ENCODE assay signal across 15 cellular contexts in the genomic region with DNA sequence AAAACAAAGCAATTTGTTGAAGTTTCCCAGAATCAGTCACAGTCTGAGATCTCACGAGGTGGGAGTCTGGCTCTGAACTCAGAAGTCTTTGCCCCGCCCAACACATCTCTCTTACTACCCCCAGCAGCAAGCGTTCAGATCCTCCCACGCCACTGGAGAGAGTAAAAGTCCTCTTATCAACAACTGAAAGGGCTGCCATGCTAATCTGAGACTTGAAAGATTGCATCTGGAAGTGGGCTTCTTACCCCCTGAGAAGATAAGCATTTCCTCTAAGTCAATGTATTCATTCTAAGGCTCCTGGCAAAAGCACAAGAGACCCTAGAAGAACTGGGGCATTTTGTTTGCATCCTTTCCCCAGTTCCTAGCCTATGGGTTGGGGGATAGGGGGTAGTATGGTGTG. TPM values are rescaled to one million over a fixed set of nuclear protein-coding genes. Genes with fewer than 3 reads are reported as not detected.
DNase-seq lines count a peak whose midpoint lies in the region; TF ChIP-seq lines count a peak whose summit lies in the region.
"Had no signal": no experiment of that assay in that cellular context is flagged by ENCODE, and none has a peak within 500 bp of the region (broad histone marks: within the 10 kb centered on the region; RNA-seq: fewer than 3 reads in every experiment).

No MANE protein-coding gene starts in this region.

- no peak for TF ChIP-seq POLR2A in vagina (IDR thresholded peaks at IDR 0.05)
- no peak for TF ChIP-seq POLR2A in uterus (IDR thresholded peaks at IDR 0.05)

- intact Hi-C loops in dorsolateral prefrontal cortex (cut with DNase I), result no loop called here
- intact Hi-C loops in vagina (cut with DNase I), result no loop called here
- intact Hi-C loops in uterus (cut with DNase I; ENCODE audit: low total_unique reads), result no loop called here

- no peak for DNase-seq in CD8-positive, alpha-beta memory T cell
- no peak for DNase-seq in dorsolateral prefrontal cortex
- DNase-seq in NCI-H510A treated with DMSO at 0.1 percent for 48 hours (lab: John Stamatoyannopoulos, UW), result no peak
- no peak for DNase-seq in vagina (ENCODE audit: extremely low spot score in 2 of 2)
- no peak for DNase-seq in uterus
- DNase-seq: adrenal gland, kidney glomerular epithelial cell, NCI-H1417 treated with DMSO at 0.1 percent for 48 hours, NCI-H345, SJCRH30 had no signal

- peaks cover 47% of the 10 kb centered on the region for H3K27me3 ChIP-seq in CD8-positive, alpha-beta memory T cell (ENCODE audit: insufficient read depth, low read length, poor library complexity, severe bottlenecking)
- H3K27me3 ChIP-seq in HUES48 (ENCODE audit: control insufficient read depth, insufficient read depth, low read length) (peaks cover 32% of the 10 kb centered on the region), dorsolateral prefrontal cortex (peaks cover 0 to 21% (median 3%) of the 10 kb centered on the region in 45 donors), vagina (no peaks in the 10 kb centered on the region), uterus (peaks cover 0 to 5% of the 10 kb centered on the region in 2 donors)
- H3K27me3 ChIP-seq: SJCRH30 had no signal

- WGBS in mesodermal cell (ENCODE audit: insufficient coverage in 2 of 2), 2 experiments, result 0 to 4% methylated on average over 3 to 4 of the region's 4 CpGs

- H3K27ac ChIP-seq in CD8-positive, alpha-beta memory T cell (ENCODE audit: low read depth, low read length), result no peak overlapping the region
- H3K27ac ChIP-seq in HUES48 (ENCODE audit: low read depth, low read length), result peak overlapping the region; percentile 83
- H3K27ac ChIP-seq in dorsolateral prefrontal cortex, result peak overlapping the region in 11 of 59 donors; percentile 9 to 80 (median 45)
- H3K27ac ChIP-seq in mesodermal cell (ENCODE audit: low read depth, low read length, severe bottlenecking), result peak overlapping the region; percentile 63
- H3K27ac ChIP-seq in vagina, result no peak overlapping the region
- H3K27ac ChIP-seq in uterus, result no peak overlapping the region
- H3K27ac ChIP-seq: adrenal gland, gastroesophageal sphincter, HL-60, SJCRH30 had no signal

- no peak overlapping the region for H3K9ac ChIP-seq in HUES48 (ENCODE audit: low read depth, low read length)

- CTCF ChIA-PET in CD8-positive, alpha-beta memory T cell (lab: Charles Lee), result no interaction called here

- H3K27ac Mint-ChIP-seq in CD8-positive, alpha-beta memory T cell, result no peak overlapping the region
- H3K27ac Mint-ChIP-seq: activated T-helper 1 cell treated with anti-CD3 and anti-CD28 coated beads, Interleukin-12 subunit alpha, Interleukin-12 subunit beta, Interleukin-2, Interleukin-4 antibody, amounts not matched to agents 30 ng/mL and 10 ng/mL and 1 ng/mL, durations not matched to agents 14 hours and 24 hours and 36 hours had no signal

- no peaks in the 10 kb centered on the region for H3K36me3 ChIP-seq in CD8-positive, alpha-beta memory T cell (ENCODE audit: insufficient read depth, low read length)
- no peaks in the 10 kb centered on the region for H3K36me3 ChIP-seq in HUES48 (ENCODE audit: control insufficient read depth, insufficient read depth, low read length)
- no peaks in the 10 kb centered on the region for H3K36me3 ChIP-seq in mesodermal cell (ENCODE audit: control insufficient read depth, insufficient read depth, low read length)
- no peaks in the 10 kb centered on the region for H3K36me3 ChIP-seq in vagina
- H3K36me3 ChIP-seq in uterus, result no peaks in the 10 kb centered on the region
- H3K36me3 ChIP-seq: adrenal gland, gastroesophageal sphincter, SJCRH30 had no signal

- no peaks in the 10 kb centered on the region for H3K9me3 Mint-ChIP-seq in CD8-positive, alpha-beta memory T cell
- H3K9me3 Mint-ChIP-seq: activated T-helper 1 cell treated with anti-CD3 and anti-CD28 coated beads, Interleukin-12 subunit alpha, Interleukin-12 subunit beta, Interleukin-2, Interleukin-4 antibody, amounts not matched to agents 30 ng/mL and 10 ng/mL and 1 ng/mL, durations not matched to agents 14 hours and 24 hours and 36 hours had no signal

- H3K27me3 Mint-ChIP-seq in CD8-positive, alpha-beta memory T cell, result peaks cover 55 to 74% of the 10 kb centered on the region in 2 donors

- H3K4me3 ChIP-seq in CD8-positive, alpha-beta memory T cell (ENCODE audit: low read length), result no peak overlapping the region
- H3K4me3 ChIP-seq in HUES48 (ENCODE audit: low read depth, low read length) (peak overlapping the region; percentile 88), dorsolateral prefrontal cortex (peak overlapping the region in 39 of 59 donors; percentile 0 to 89 (median 69)), mesodermal cell (ENCODE audit: extremely low read depth, insufficient read depth, low read length, poor library complexity, severe bottlenecking) (no peak overlapping the region), vagina (no peak overlapping the region), uterus (no peak overlapping the region)
- H3K4me3 ChIP-seq: adrenal gland, gastroesophageal sphincter, SJCRH30 had no signal

- no peak for TF ChIP-seq CTCF in dorsolateral prefrontal cortex (IDR thresholded peaks at IDR 0.05 in 54 of 56, conservative IDR thresholded peaks at IDR 0.05 in 2 of 56; ENCODE audit: low read depth in 1 of 56, partially characterized antibody in 56 of 56)
- no peak for TF ChIP-seq CTCF in vagina (IDR thresholded peaks at IDR 0.05)
- no peak for TF ChIP-seq CTCF in uterus (IDR thresholded peaks at IDR 0.05)

- no peaks in the 10 kb centered on the region for H3K9me3 ChIP-seq in CD8-positive, alpha-beta memory T cell (ENCODE audit: low read length)
- no peaks in the 10 kb centered on the region for H3K9me3 ChIP-seq in HUES48 (ENCODE audit: control insufficient read depth, insufficient read depth, low read length)
- no peaks in the 10 kb centered on the region for H3K9me3 ChIP-seq in mesodermal cell (ENCODE audit: control insufficient read depth, low read length)
- H3K9me3 ChIP-seq in vagina, result no peaks in the 10 kb centered on the region
- H3K9me3 ChIP-seq in uterus, result no peaks in the 10 kb centered on the region
- H3K9me3 ChIP-seq: adrenal gland, gastroesophageal sphincter, SJCRH30 had no signal

- POLR2A ChIA-PET in CD8-positive, alpha-beta memory T cell (lab: Charles Lee), result no interaction called here

- H3K4me1 Mint-ChIP-seq in CD8-positive, alpha-beta memory T cell, result peaks cover 12 to 19% (median 16%) of the 10 kb centered on the region in 3 donors

- peaks cover 11% of the 10 kb centered on the region for H3K4me1 ChIP-seq in CD8-positive, alpha-beta memory T cell (ENCODE audit: insufficient read depth, low read length)
- H3K4me1 ChIP-seq in HUES48 (ENCODE audit: control insufficient read depth, insufficient read depth, low read length) (peaks cover 25% of the 10 kb centered on the region), mesodermal cell (ENCODE audit: control insufficient read depth, insufficient read depth, low read length, poor library complexity, severe bottlenecking) (peaks cover 24% of the 10 kb centered on the region), vagina (peaks cover 6% of the 10 kb centered on the region), uterus (peaks cover 0 to 4% of the 10 kb centered on the region in 2 donors)

- H3K36me3 Mint-ChIP-seq in CD8-positive, alpha-beta memory T cell, result no peaks in the 10 kb centered on the region

- peak overlapping the region in 4 of 7 donors; percentile 40 to 81 (median 62) for H3K4me3 Mint-ChIP-seq in CD8-positive, alpha-beta memory T cell
- H3K4me3 Mint-ChIP-seq: activated T-helper 1 cell treated with anti-CD3 and anti-CD28 coated beads, Interleukin-12 subunit alpha, Interleukin-12 subunit beta, Interleukin-2, Interleukin-4 antibody, amounts not matched to agents 30 ng/mL and 10 ng/mL and 1 ng/mL, durations not matched to agents 14 hours and 24 hours and 36 hours had no signal

RNA-seq across cellular contexts. Expression of a gene that starts 34.1 kb away (rescaled TPM):
- under 1 TPM in 1 of 2 experiments, not detected in 1; 0.22 TPM for total RNA-seq in CD8-positive, alpha-beta memory T cell
- not detected for polyA plus RNA-seq in CD8-positive, alpha-beta memory T cell
- total RNA-seq in dorsolateral prefrontal cortex (100 to 1,000 TPM in 73 of 120 experiments, 10 to 100 TPM in 47; 50.5 to 280 (median 107) TPM), vagina (39.8 TPM), uterus (10 to 100 TPM in 2 of 4 donors, 1 to 10 TPM in 2; 3.3 to 87.8 (median 11.0) TPM)
- polyA plus RNA-seq in mesodermal cell (2013, experiment 1 of 2), result 6.0 TPM
- 4.0 TPM for polyA plus RNA-seq in mesodermal cell (2013, experiment 2 of 2)

Comparison
In these comparisons a context has a peak if more than half of its experiments do, and no peak if none do; other contexts are left out.
1. H3K27ac ChIP-seq: peak in HUES48 (single experiment) and mesodermal cell (single experiment); none in CD8-positive, alpha-beta memory T cell (single experiment), vagina (single experiment) and uterus (0 of 2).
2. H3K4me3 ChIP-seq: peak in HUES48 (single experiment) and dorsolateral prefrontal cortex (39 of 59); none in CD8-positive, alpha-beta memory T cell (single experiment), mesodermal cell (single experiment), vagina (0 of 2) and uterus (0 of 2).